ENCODE assay signal across 29 cellular contexts in genomic region chr17:14902803-14903202, GRCh38.
"Had no signal": no experiment of that assay in that cellular context is flagged by ENCODE, and none has a peak within 500 bp of the region (broad histone marks: within the 10 kb centered on the region; RNA-seq: fewer than 3 reads in every experiment).

No MANE protein-coding gene starts in this region.

- H3K4me2 ChIP-seq: smooth muscle cell had no signal

- H3K4me1 ChIP-seq: prostate gland, spleen, suprapubic skin, testis, tibial artery, transverse colon, upper lobe of right lung, uterus had no signal

- H3K27me3 Mint-ChIP-seq: stimulated activated memory B cell treated with anti-CD40 and anti-IgM and Interleukin-4, amounts not matched to agents 10 μg/mL and 1 μg/mL and 100 μg/mL, for 72 hours had no signal

- H3K4me1 Mint-ChIP-seq: naive B cell; naive thymus-derived CD8-positive, alpha-beta T cell; stimulated activated memory B cell treated with anti-CD40 and anti-IgM and Interleukin-4, amounts not matched to agents 10 μg/mL and 1 μg/mL and 100 μg/mL, for 72 hours; stimulated activated naive CD8-positive, alpha-beta T cell treated with anti-CD3 and anti-CD28 coated beads, Interleukin-15, amount 100 ng/mL, for 72 hours had no signal

- H3K9me3 ChIP-seq: pancreas, prostate gland, suprapubic skin, testis, tibial artery, transverse colon, upper lobe of right lung, uterus had no signal

- H3K27me3 ChIP-seq: pancreas, spleen, testis, tibial artery, transverse colon, uterus had no signal

- H3K36me3 ChIP-seq: pancreas, prostate gland, spleen, suprapubic skin, tibial artery, transverse colon, upper lobe of right lung, uterus had no signal

- H3K4me3 ChIP-seq: pancreas, prostate gland, skin epidermis, smooth muscle cell, spleen, suprapubic skin, testis, tibial artery, transverse colon, upper lobe of right lung, uterus had no signal

- H3K4me3 Mint-ChIP-seq: naive B cell; naive thymus-derived CD8-positive, alpha-beta T cell; natural killer cell treated with Interleukin-12 subunit alpha and Interleukin-12 subunit beta and Interleukin-15 and Interleukin-18, amount 100 ng/mL, for 72 hours; nephron progenitor cell; stimulated activated memory B cell treated with anti-CD40 and anti-IgM and Interleukin-4, amounts not matched to agents 10 μg/mL and 1 μg/mL and 100 μg/mL, for 72 hours; stimulated activated naive CD8-positive, alpha-beta T cell treated with anti-CD3 and anti-CD28 coated beads, Interleukin-15, amount 100 ng/mL, for 72 hours; type B pancreatic cell had no signal

- H3K27ac Mint-ChIP-seq: naive B cell; naive thymus-derived CD8-positive, alpha-beta T cell; natural killer cell treated with Interleukin-12 subunit alpha and Interleukin-12 subunit beta and Interleukin-15 and Interleukin-18, amount 100 ng/mL, for 72 hours; nephron progenitor cell; stimulated activated memory B cell treated with anti-CD40 and anti-IgM and Interleukin-4, amounts not matched to agents 10 μg/mL and 1 μg/mL and 100 μg/mL, for 72 hours; stimulated activated naive CD8-positive, alpha-beta T cell treated with anti-CD3 and anti-CD28 coated beads, Interleukin-15, amount 100 ng/mL, for 72 hours; type B pancreatic cell had no signal

- ATAC-seq: naive thymus-derived CD8-positive, alpha-beta T cell; natural killer cell treated with Interleukin-12 subunit alpha and Interleukin-12 subunit beta and Interleukin-15 and Interleukin-18, amount 100 ng/mL, for 72 hours; pancreas; right cardiac atrium; sciatic nerve; stimulated activated memory B cell treated with anti-CD40 and anti-IgM and Interleukin-4, amounts not matched to agents 10 μg/mL and 1 μg/mL and 100 μg/mL, for 72 hours; stimulated activated naive CD8-positive, alpha-beta T cell treated with anti-CD3 and anti-CD28 coated beads, Interleukin-15, amount 100 ng/mL, for 72 hours; stimulated activated naive CD8-positive, alpha-beta T cell treated with anti-CD3 and anti-CD28 coated beads, Interleukin-15, Interleukin-2, amounts not matched to agents 100 U/mL and 50 U/mL, for 24 hours; upper lobe of right lung had no signal

- H3K36me3 Mint-ChIP-seq: stimulated activated memory B cell treated with anti-CD40 and anti-IgM and Interleukin-4, amounts not matched to agents 10 μg/mL and 1 μg/mL and 100 μg/mL, for 72 hours; type B pancreatic cell had no signal

- H3K9me3 Mint-ChIP-seq: natural killer cell treated with Interleukin-12 subunit alpha and Interleukin-12 subunit beta and Interleukin-15 and Interleukin-18, amount 100 ng/mL, for 72 hours had no signal

- FAIRE-seq: pancreas had no signal

- H3K27ac ChIP-seq: pancreas, prostate gland, skin epidermis, spleen, suprapubic skin, testis, tibial artery, transverse colon, upper lobe of right lung, uterus had no signal

- DNase-seq: naive B cell; naive thymus-derived CD8-positive, alpha-beta T cell; nephron progenitor cell; occipital lobe; pancreas; right cardiac atrium; spleen; stimulated activated CD4-positive, alpha-beta T cell treated with anti-CD3 and anti-CD28 coated beads, Interleukin-12 subunit alpha, Interleukin-12 subunit beta, amount 100 ng/mL, for 4 hours; stimulated activated CD4-positive, alpha-beta T cell treated with anti-CD3 and anti-CD28 coated beads, Interleukin-1b, Interleukin-23, amount 100 ng/mL, for 48 hours; stimulated activated CD4-positive, alpha-beta T cell treated with anti-CD3 and anti-CD28 coated beads, Interleukin-4, amount 100 ng/mL, for 1 hour; stimulated activated CD4-positive, alpha-beta T cell treated with anti-CD3 and anti-CD28 coated beads, Interleukin-4, amount 100 ng/mL, for 4 hours; stimulated activated CD8-positive, alpha-beta memory T cell treated with anti-CD3 and anti-CD28 coated beads, Interleukin-4, amount 100 ng/mL, for 48 hours; stimulated activated naive CD4-positive, alpha-beta T cell; stimulated activated naive CD8-positive, alpha-beta T cell treated with anti-CD3 and anti-CD28 coated beads, Interleukin-15, amount 100 ng/mL, for 72 hours; stimulated activated naive CD8-positive, alpha-beta T cell treated with anti-CD3 and anti-CD28 coated beads, Interleukin-15, Interleukin-2, amounts not matched to agents 100 U/mL and 50 U/mL, for 24 hours; substantia nigra; testis; tibial artery; transverse colon; upper lobe of right lung; uterus had no signal
